ENCODE assay signal across 8 cellular contexts in genomic region chr1:153608742-153609584, GRCh38. TPM values are rescaled to one million over a fixed set of nuclear protein-coding genes. Genes with fewer than 3 reads are reported as not detected.
DNase-seq lines count a peak whose midpoint lies in the region; ATAC-seq and TF ChIP-seq lines count a peak whose summit lies in the region.

No MANE protein-coding gene starts in this region.

- H3K27me3 ChIP-seq in left ventricle myocardium inferior (ENCODE audit: low read depth), result no peaks in the 10 kb centered on the region

- H3K9me3 ChIP-seq in left ventricle myocardium inferior (replicated peaks), result no peaks in the 10 kb centered on the region

- ATAC-seq in GM21576 (IDR thresholded peaks at IDR 0.05; ENCODE audit: unreplicated experiment) (no peak), GM19328 (IDR thresholded peaks at IDR 0.05; ENCODE audit: unreplicated experiment) (no peak), GM18520 (IDR thresholded peaks at IDR 0.05; ENCODE audit: unreplicated experiment) (no peak)

- H3K4me1 ChIP-seq in left ventricle myocardium inferior, result peaks cover 60% of the 10 kb centered on the region

- peak overlapping the region; percentile 90 for H3K27ac ChIP-seq in left ventricle myocardium inferior (replicated peaks)

- DNase-seq in HFF-Myc (ENCODE audit: extremely low read depth, low read depth) (peak; percentile 91), anterior cingulate cortex (lab: John Stamatoyannopoulos, UW) (peak in 42 of 58 donors; percentile 5 to 95 (median 41)), left ventricle myocardium inferior (peak; percentile 70), pulmonary artery endothelial cell (ENCODE audit: low read depth, low spot score) (peak; percentile 97), DMS53 treated with DMSO at 0.1 percent for 48 hours (lab: John Stamatoyannopoulos, UW; ENCODE audit: unreplicated experiment) (no peak)

- H3K36me3 ChIP-seq in left ventricle myocardium inferior, result peaks cover 29% of the 10 kb centered on the region

- intact Hi-C loops in left ventricle myocardium inferior (cut with micrococcal nuclease), result no loop called here

- no peak for TF ChIP-seq CTCF in HFF-Myc (IDR thresholded peaks at IDR 0.05; ENCODE audit: low read depth, low read length, missing control alignments)
- no peak for TF ChIP-seq CTCF in left ventricle myocardium inferior (IDR thresholded peaks at IDR 0.05; ENCODE audit: borderline replicate concordance)

- H3K4me3 ChIP-seq in HFF-Myc (replicated peaks; ENCODE audit: low read depth, low read length), result peak overlapping the region; percentile 90
- peak overlapping the region; percentile 67 for H3K4me3 ChIP-seq in left ventricle myocardium inferior

RNA-seq across cellular contexts. Expression of gene S100A16, which starts 4.0 kb away (rescaled TPM):
- total RNA-seq in left ventricle myocardium inferior (38.8 TPM), pulmonary artery endothelial cell (689 and 738 TPM in 2 replicates)

RNA-seq across cellular contexts. Expression of gene S100A14, which starts 7.2 kb away (rescaled TPM):
- total RNA-seq in left ventricle myocardium inferior, result 6.5 TPM
- total RNA-seq in pulmonary artery endothelial cell, result 0.14 and 0.20 TPM in 2 replicates

RNA-seq across cellular contexts. Expression of gene S100A13, which starts 18.3 kb away (rescaled TPM):
- total RNA-seq in left ventricle myocardium inferior, result 131 TPM
- 62.6 and 153 TPM in 2 replicates for total RNA-seq in pulmonary artery endothelial cell

RNA-seq across cellular contexts. Expression of gene S100A1, which starts 19.3 kb away (rescaled TPM):
- total RNA-seq in left ventricle myocardium inferior (2,012 TPM), pulmonary artery endothelial cell (not detected in 2 replicates)

RNA-seq across cellular contexts. Expression of gene CHTOP, which starts 24.9 kb away (rescaled TPM):
- 75.5 TPM for total RNA-seq in left ventricle myocardium inferior
- 27.6 and 42.4 TPM in 2 replicates for total RNA-seq in pulmonary artery endothelial cell

Comparison
In these comparisons a context has a peak if more than half of its experiments do, and no peak if none do; other contexts are left out.
1. RNA of gene S100A16, which starts 4.0 kb away (total RNA-seq): 689 to 738 TPM in pulmonary artery endothelial cell; 38.8 TPM in left ventricle myocardium inferior (single experiment); every median in the first group is over 10 times any median in the second.